20 cellular contexts compared by ENCODE assay signal in the genomic region with DNA sequence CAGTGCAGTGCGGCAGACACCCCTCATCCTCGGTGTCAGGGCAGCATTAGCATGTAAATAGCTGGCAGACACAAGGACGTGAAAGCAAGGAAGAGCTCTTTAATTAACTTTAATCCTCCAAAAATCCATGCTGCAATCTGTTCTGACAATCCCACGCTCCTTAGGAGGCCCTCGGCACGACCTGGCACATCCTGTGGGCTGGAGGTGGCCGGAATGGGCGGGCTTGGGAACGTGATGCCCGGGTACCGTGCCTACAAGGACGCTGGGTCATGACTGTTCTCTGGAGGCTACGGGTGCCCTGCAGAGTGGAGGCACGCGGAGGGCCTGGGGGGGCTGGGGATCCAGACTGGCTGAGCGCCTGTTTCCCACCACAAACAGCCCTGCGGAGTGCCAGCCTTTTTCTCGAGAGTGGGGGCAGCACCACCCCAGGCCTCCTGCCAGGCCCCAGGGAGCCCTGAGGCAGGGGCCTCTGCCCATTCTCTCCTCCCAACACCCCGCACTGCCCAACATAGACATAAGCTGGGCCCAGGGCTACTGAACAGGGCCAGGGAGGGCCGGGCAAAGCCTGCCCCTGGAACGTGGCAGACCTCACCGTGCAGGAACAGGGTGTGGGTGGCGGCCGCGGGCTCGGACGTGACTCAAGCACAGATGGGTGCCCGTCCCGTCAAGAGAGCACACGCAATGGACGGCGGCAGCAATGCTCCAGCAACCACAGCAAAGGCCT.
DNase-seq lines count a peak whose midpoint lies in the region; TF ChIP-seq lines count a peak whose summit lies in the region.
"Had no signal": no experiment of that assay in that cellular context is flagged by ENCODE, and none has a peak within 500 bp of the region (broad histone marks: within the 10 kb centered on the region; RNA-seq: fewer than 3 reads in every experiment).

No MANE protein-coding gene starts in this region.

- H3K4me1 Mint-ChIP-seq in Caco-2 (ENCODE audit: low read depth, unreplicated experiment): peaks cover 21% of the 10 kb centered on the region
- H3K4me1 Mint-ChIP-seq in chondrocyte (ENCODE audit: low read depth): no peaks in the 10 kb centered on the region
- H3K4me1 Mint-ChIP-seq in osteocyte (ENCODE audit: unreplicated experiment): no peaks in the 10 kb centered on the region

- H3K36me3 ChIP-seq in BLaER1: peaks cover 33% of the 10 kb centered on the region
- peaks cover 1% of the 10 kb centered on the region; the same call in 1 of the 2 replicates for H3K36me3 ChIP-seq in Caco-2 (ENCODE audit: control insufficient read depth, insufficient read depth, low read length)
- H3K36me3 ChIP-seq in mesendoderm (ENCODE audit: control insufficient read depth, insufficient read depth, low read length): no peaks in the 10 kb centered on the region

- H3K4ac ChIP-seq in mesendoderm (ENCODE audit: low read depth, low read length): no peak overlapping the region

- no peak overlapping the region for H2AK5ac ChIP-seq in mesendoderm (ENCODE audit: low read length)

- H2BK120ac ChIP-seq in mesendoderm (ENCODE audit: low read depth, low read length): no peak overlapping the region

- H3K9ac ChIP-seq in BLaER1 (no peak overlapping the region), mesendoderm (ENCODE audit: low read length) (no peak overlapping the region)

- H3K27me3 Mint-ChIP-seq in Caco-2 (ENCODE audit: insufficient read depth, unreplicated experiment): no peaks in the 10 kb centered on the region
- no peaks in the 10 kb centered on the region for H3K27me3 Mint-ChIP-seq in chondrocyte (ENCODE audit: low read depth)
- H3K27me3 Mint-ChIP-seq in osteocyte (ENCODE audit: unreplicated experiment): no peaks in the 10 kb centered on the region
- H3K27me3 Mint-ChIP-seq: activated CD4-positive, alpha-beta T cell treated with anti-CD3 and anti-CD28 coated beads, Interleukin-2, amount 10 ng/mL, durations not matched to agents 7 days and 5 days; activated T-helper 17 cell treated with anti-CD3 and anti-CD28 coated beads, Interleukin-2, amount 50 U/mL, for 72 hours; naive thymus-derived CD8-positive, alpha-beta T cell; progenitor cell of endocrine pancreas had no signal

- no peak overlapping the region for H4K5ac ChIP-seq in mesendoderm (ENCODE audit: low read length)

- H3K4me3 ChIP-seq in BLaER1 (no peak overlapping the region), Caco-2 (ENCODE audit: low read depth, low read length) (no peak overlapping the region), mesendoderm (ENCODE audit: low read length) (no peak overlapping the region)
- H3K4me3 ChIP-seq: hepatocyte, upper lobe of left lung had no signal

- CTCF ChIA-PET in Caco-2 (lab: Charles Lee): no interaction called here

- H3K36me3 Mint-ChIP-seq in Caco-2 (ENCODE audit: insufficient read depth, unreplicated experiment): peaks cover 35% of the 10 kb centered on the region
- peaks cover 9% of the 10 kb centered on the region for H3K36me3 Mint-ChIP-seq in chondrocyte (ENCODE audit: low read depth)
- peaks cover 19% of the 10 kb centered on the region for H3K36me3 Mint-ChIP-seq in osteocyte (ENCODE audit: unreplicated experiment)

- H3K4me2 ChIP-seq in BLaER1 (peak overlapping the region; percentile 20; the same call in 1 of the 2 replicates), mesendoderm (ENCODE audit: low read length) (no peak overlapping the region)
- H3K4me2 ChIP-seq: hepatocyte had no signal

- H3K79me1 ChIP-seq in mesendoderm (ENCODE audit: low read length): peaks cover 10% of the 10 kb centered on the region

- no peaks in the 10 kb centered on the region for H3K9me3 ChIP-seq in BLaER1
- no peaks in the 10 kb centered on the region for H3K9me3 ChIP-seq in Caco-2
- H3K9me3 ChIP-seq: upper lobe of left lung had no signal

- H2BK5ac ChIP-seq in mesendoderm (ENCODE audit: low read length): no peak overlapping the region

- H2BK15ac ChIP-seq in mesendoderm (replicated peaks; ENCODE audit: low read depth): no peak overlapping the region

- no peak overlapping the region for H3K18ac ChIP-seq in mesendoderm (ENCODE audit: low read length)

- DNase-seq in Caco-2 (peak in 1 of 2 experiments; percentile 21), chondrocyte (ENCODE audit: low spot score) (peak; percentile 86), osteocyte (ENCODE audit: extremely low spot score, unreplicated experiment) (peak; percentile 73), NCI-H187 treated with DMSO at 0.1 percent for 48 hours (lab: John Stamatoyannopoulos, UW) (no peak), HuH-7.5 (ENCODE audit: low spot score) (no peak), mesendoderm (no peak)
- DNase-seq: activated CD4-positive, alpha-beta T cell treated with anti-CD3 and anti-CD28 coated beads, Interleukin-2, amount 10 ng/mL, durations not matched to agents 7 days and 5 days; AML-193; COR-L47; dermis blood vessel endothelial cell; mesenchymal stem cell; NCI-H1092 treated with DMSO at 0.1 percent for 48 hours; NCI-H510A; stimulated activated CD4-positive, alpha-beta T cell treated with anti-CD3 and anti-CD28 coated beads, Interleukin-4, amount 100 ng/mL, for 4 hours; upper lobe of left lung had no signal

- TF ChIP-seq CTCF in Caco-2 (IDR thresholded peaks at IDR 0.05; ENCODE audit: insufficient read depth in 1 of 2, low read depth in 1 of 2, low read length in 1 of 2, severe bottlenecking in 1 of 2, unreplicated experiment in 1 of 2) (no peak), chondrocyte (IDR thresholded peaks at IDR 0.05) (no peak), osteocyte (IDR thresholded peaks at IDR 0.05) (no peak)

- H3K4me3 Mint-ChIP-seq in Caco-2 (ENCODE audit: unreplicated experiment) (no peak overlapping the region), chondrocyte (ENCODE audit: unreplicated experiment) (no peak overlapping the region), osteocyte (ENCODE audit: unreplicated experiment) (no peak overlapping the region)
- H3K4me3 Mint-ChIP-seq: activated CD4-positive, alpha-beta T cell treated with anti-CD3 and anti-CD28 coated beads, Interleukin-2, amount 10 ng/mL, durations not matched to agents 7 days and 5 days; activated T-helper 17 cell treated with anti-CD3 and anti-CD28 coated beads, Interleukin-2, amount 50 U/mL, for 72 hours had no signal

- H3K27me3 ChIP-seq in BLaER1 (no peaks in the 10 kb centered on the region), Caco-2 (replicated peaks; ENCODE audit: control insufficient read depth, insufficient read depth, low read length) (no peaks in the 10 kb centered on the region), mesendoderm (ENCODE audit: insufficient read depth, low read length, poor library complexity) (no peaks in the 10 kb centered on the region)
- H3K27me3 ChIP-seq: hepatocyte, upper lobe of left lung had no signal

- H3K27ac ChIP-seq in BLaER1 (peak overlapping the region; percentile 24; the same call in 1 of the 2 replicates), mesendoderm (ENCODE audit: low read depth, low read length) (no peak overlapping the region)
- H3K27ac ChIP-seq: hepatocyte, upper lobe of left lung had no signal

- no CpG with 5 or more reads among the region's 32 CpGs for WGBS in mesendoderm (ENCODE audit: extremely low coverage, insufficient coverage, low lambda C conversion rate)

- H3K79me2 ChIP-seq in mesendoderm (ENCODE audit: control insufficient read depth, insufficient read depth, low read length): no peaks in the 10 kb centered on the region
- H3K79me2 ChIP-seq: hepatocyte had no signal

- no peak overlapping the region for H4K8ac ChIP-seq in mesendoderm (ENCODE audit: low read depth, low read length)

- intact Hi-C loops in Caco-2 (cut with micrococcal nuclease; ENCODE audit: unreplicated experiment): no loop called here

- POLR2A ChIA-PET in Caco-2 (lab: Charles Lee): no interaction called here

- H3K9me3 Mint-ChIP-seq in Caco-2 (ENCODE audit: unreplicated experiment): no peaks in the 10 kb centered on the region
- H3K9me3 Mint-ChIP-seq in chondrocyte (ENCODE audit: low read depth): peaks cover 3% of the 10 kb centered on the region
- peaks cover 3% of the 10 kb centered on the region for H3K9me3 Mint-ChIP-seq in osteocyte (ENCODE audit: unreplicated experiment)
- H3K9me3 Mint-ChIP-seq: activated T-helper 17 cell treated with anti-CD3 and anti-CD28 coated beads, Interleukin-2, amount 50 U/mL, for 72 hours; naive thymus-derived CD8-positive, alpha-beta T cell had no signal

- H3K4me1 ChIP-seq in BLaER1 (peaks cover 99% of the 10 kb centered on the region), Caco-2 (peaks cover 3% of the 10 kb centered on the region; the same call in 1 of the 2 replicates), mesendoderm (ENCODE audit: control insufficient read depth, low read depth, low read length) (peaks cover 9% of the 10 kb centered on the region)

- H3K56ac ChIP-seq in mesendoderm (ENCODE audit: low read length): no peak overlapping the region

- H3K23ac ChIP-seq in mesendoderm (ENCODE audit: low read length): no peak overlapping the region

- no TSS peak for BruUV-seq in Caco-2 (replicated peaks; lab: Mats Ljungman, UMichigan)

- H4K20me1 ChIP-seq in BLaER1: peaks cover 100% of the 10 kb centered on the region

- H3K27ac Mint-ChIP-seq in Caco-2 (ENCODE audit: unreplicated experiment): peak overlapping the region; percentile 28
- no peak overlapping the region for H3K27ac Mint-ChIP-seq in chondrocyte (ENCODE audit: unreplicated experiment)
- H3K27ac Mint-ChIP-seq in osteocyte (ENCODE audit: unreplicated experiment): no peak overlapping the region
- H3K27ac Mint-ChIP-seq: activated CD4-positive, alpha-beta T cell treated with anti-CD3 and anti-CD28 coated beads, Interleukin-2, amount 10 ng/mL, durations not matched to agents 7 days and 5 days; activated T-helper 17 cell treated with anti-CD3 and anti-CD28 coated beads, Interleukin-2, amount 50 U/mL, for 72 hours had no signal

Comparison
In these comparisons a context has a peak if more than half of its experiments do, and no peak if none do; other contexts are left out.
1. DNase-seq: peak in chondrocyte (single experiment) and osteocyte (single experiment); none in NCI-H187 treated with DMSO at 0.1 percent for 48 hours (single experiment), HuH-7.5 (single experiment) and mesendoderm (single experiment).